8 cellular contexts compared by ENCODE assay signal in the genomic region with DNA sequence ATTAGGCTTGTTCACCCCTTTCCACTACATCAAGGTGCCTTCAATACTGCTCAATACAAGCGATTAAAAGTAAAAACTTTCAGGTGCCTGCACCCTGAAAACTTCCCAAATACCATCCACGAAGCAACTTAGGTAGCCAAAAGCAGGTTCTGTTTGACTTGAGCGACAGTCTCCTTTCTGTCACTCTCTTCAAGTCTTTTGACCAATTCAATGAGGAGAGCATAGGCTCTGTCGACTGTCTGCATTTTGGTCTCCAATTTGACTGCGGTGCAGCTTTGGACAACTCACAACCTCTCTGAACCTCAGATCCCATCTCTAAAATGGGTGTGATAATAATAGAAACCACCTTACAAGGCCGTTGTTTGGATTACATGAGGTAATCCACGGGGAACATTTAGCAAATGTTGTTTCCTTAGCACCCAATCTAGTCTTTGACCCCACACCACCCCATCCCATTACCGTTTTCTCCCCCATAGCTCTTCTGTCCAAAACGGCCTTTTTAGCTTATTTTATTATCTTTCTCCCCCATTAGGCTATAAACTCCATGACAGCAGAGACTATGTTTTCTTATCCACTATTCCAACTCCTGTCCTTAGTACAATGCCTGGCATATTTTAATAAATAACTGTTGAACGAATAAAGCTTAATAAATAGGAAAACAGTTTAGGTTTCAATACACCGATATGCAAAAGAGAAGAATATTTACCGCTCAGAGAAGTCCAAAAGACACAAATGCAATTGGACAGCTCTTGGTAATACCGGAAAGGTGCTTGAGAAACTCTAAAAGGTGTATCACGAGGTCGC. TPM values are rescaled to one million over a fixed set of nuclear protein-coding genes. Genes with fewer than 3 reads are reported as not detected.
DNase-seq lines count a peak whose midpoint lies in the region; ATAC-seq and TF ChIP-seq lines count a peak whose summit lies in the region.

No MANE protein-coding gene starts in this region.

- H3K36me3 ChIP-seq in PC-3 (ENCODE audit: low read depth, low read length) = peaks cover 7% of the 10 kb centered on the region; the same call in 1 of the 2 replicates
- peaks cover 9 to 18% of the 10 kb centered on the region in 2 experiments for H3K36me3 ChIP-seq in trophoblast cell (ENCODE audit: control insufficient read depth in 1 of 2, insufficient read depth in 2 of 2, low read length in 2 of 2)

- no peak overlapping the region for H2BK120ac ChIP-seq in trophoblast cell (ENCODE audit: insufficient read depth, low read length, poor library complexity)

- no peak for DNase-seq in Calu3
- DNase-seq in PC-3 = no peak
- peak; percentile 24 to 44 for DNase-seq in erythroblast (lab: John Stamatoyannopoulos, UW)
- no peak for DNase-seq in trophoblast cell
- no peak for DNase-seq in stimulated activated CD4-positive, alpha-beta T cell treated with anti-CD3 and anti-CD28 coated beads, Interleukin-1b, Interleukin-23, amount 100 ng/mL, for 48 hours
- no peak for DNase-seq in mucosa of gallbladder (ENCODE audit: low spot score)

- TF ChIP-seq CTCF in Calu3 (IDR thresholded peaks at IDR 0.05; ENCODE audit: unreplicated experiment) (no peak), PC-3 (conservative IDR thresholded peaks at IDR 0.05; ENCODE audit: low read depth, low read length) (no peak)

- peaks cover 6% of the 10 kb centered on the region for H3K79me1 ChIP-seq in trophoblast cell (ENCODE audit: low read length)

- H3K79me2 ChIP-seq in PC-3 (ENCODE audit: low read length) (peaks cover 31% of the 10 kb centered on the region), trophoblast cell (ENCODE audit: control insufficient read depth, insufficient read depth, low read length, poor library complexity) (peaks cover 5% of the 10 kb centered on the region)

- H3K27me3 Mint-ChIP-seq in Calu3 (ENCODE audit: unreplicated experiment) = no peaks in the 10 kb centered on the region

- no peak overlapping the region for H4K91ac ChIP-seq in trophoblast cell (ENCODE audit: low read depth, low read length)

- H4K20me1 ChIP-seq in PC-3 (ENCODE audit: low read length) = no peaks in the 10 kb centered on the region

- no peak overlapping the region for H2BK5ac ChIP-seq in trophoblast cell (ENCODE audit: low read depth, low read length, poor library complexity)

- peak overlapping the region; percentile 82 for H3K4ac ChIP-seq in trophoblast cell (ENCODE audit: low read depth, low read length)

- peak; percentile 13 for TF ChIP-seq POLR2A in erythroblast (IDR thresholded peaks at IDR 0.05; ENCODE audit: low read length)

- H3K9me2 ChIP-seq in PC-3 (replicated peaks; ENCODE audit: low read length) = no peaks in the 10 kb centered on the region

- H3K4me2 ChIP-seq in PC-3 (ENCODE audit: low read length) (peak overlapping the region; percentile 93), trophoblast cell (ENCODE audit: low read length) (peak overlapping the region; percentile 83)

- no peak overlapping the region for H2BK12ac ChIP-seq in trophoblast cell (ENCODE audit: low read length)

- BruUV-seq in Calu3 (replicated peaks; lab: Mats Ljungman, UMichigan) (TSS peak; percentile 49), PC-3 (replicated peaks; lab: Mats Ljungman, UMichigan) (TSS peak; percentile 37)

- H3K27ac Mint-ChIP-seq in Calu3 (ENCODE audit: unreplicated experiment) = peak overlapping the region; percentile 95

- no peak overlapping the region for H3K18ac ChIP-seq in trophoblast cell (ENCODE audit: low read length)

- no CpG with 5 or more reads among the region's 15 CpGs for WGBS in trophoblast cell (ENCODE audit: extremely low coverage, insufficient coverage, insufficient read length)

- H2AFZ ChIP-seq in PC-3 (ENCODE audit: low read length) (peak overlapping the region; percentile 81), trophoblast cell (ENCODE audit: insufficient read depth, low read length, poor library complexity) (peak overlapping the region; percentile 83)

- H3K4me1 ChIP-seq in PC-3 (ENCODE audit: insufficient read depth, low read length) (peaks cover 31% of the 10 kb centered on the region), trophoblast cell (ENCODE audit: control insufficient read depth in 1 of 2, insufficient read depth in 2 of 2, low read length in 2 of 2) (peaks cover 4% of the 10 kb centered on the region in 2 experiments)

- no peak overlapping the region for H3K27ac ChIP-seq in PC-3 (ENCODE audit: low read length)
- peak overlapping the region; percentile 92 for H3K27ac ChIP-seq in trophoblast cell (ENCODE audit: low read depth, low read length)

- POLR2A ChIA-PET in PC-3 (lab: Charles Lee; ENCODE audit: unreplicated experiment) = interaction anchor here (0.7 to 1.0 kb wide), 3 partner anchors 27 to 170 kb away, joined by 3 to 5 read pairs (median 3); no protein-coding TSS in a partner anchor

- H3K14ac ChIP-seq in trophoblast cell (ENCODE audit: low read length) = no peak overlapping the region

- no peak overlapping the region for H4K8ac ChIP-seq in trophoblast cell (ENCODE audit: low read depth, low read length)

- peaks cover 5% of the 10 kb centered on the region for H3F3A ChIP-seq in PC-3 (ENCODE audit: low read length, unreplicated experiment)

- intact Hi-C loops in Calu3 (cut with micrococcal nuclease; ENCODE audit: unreplicated experiment) (loop anchor here (1.0 to 10.0 kb wide), 4 partner anchors 51 to 197 kb away; no protein-coding TSS in a partner anchor), PC-3 (cut with micrococcal nuclease) (no loop called here)

- no peak overlapping the region for H3K23ac ChIP-seq in trophoblast cell (ENCODE audit: low read length)

- H3K4me3 Mint-ChIP-seq in Calu3 (ENCODE audit: low read depth, unreplicated experiment) = peak overlapping the region; percentile 89

- CTCF ChIA-PET in Calu3 (lab: Charles Lee) = interaction anchor here (0.7 to 1.4 kb wide), 5 partner anchors 10 to 215 kb away, joined by 3 to 9 read pairs (median 4); no protein-coding TSS in a partner anchor
- CTCF ChIA-PET in PC-3 (lab: Charles Lee) = no interaction called here

- peaks cover 22% of the 10 kb centered on the region for H3K4me1 Mint-ChIP-seq in Calu3 (ENCODE audit: low read depth, unreplicated experiment)

- H3K9ac ChIP-seq in PC-3 (ENCODE audit: low read length) = peak overlapping the region; percentile 98
- peak overlapping the region; percentile 93 for H3K9ac ChIP-seq in trophoblast cell (ENCODE audit: low read length)

- peak overlapping the region; percentile 79 for H2AK5ac ChIP-seq in trophoblast cell (ENCODE audit: low read length)

- H3K4me3 ChIP-seq in PC-3 (ENCODE audit: low read length) = peak overlapping the region; percentile 86
- H3K4me3 ChIP-seq in trophoblast cell (ENCODE audit: low read depth, low read length) = peak overlapping the region; percentile 98

- no peaks in the 10 kb centered on the region for H3K27me3 ChIP-seq in PC-3 (ENCODE audit: low read length)
- no peaks in the 10 kb centered on the region for H3K27me3 ChIP-seq in trophoblast cell (ENCODE audit: insufficient read depth, low read length)

- H3K9me3 ChIP-seq in PC-3 (ENCODE audit: low read length) (no peaks in the 10 kb centered on the region), trophoblast cell (ENCODE audit: insufficient read depth, low read depth, low read length) (no peaks in the 10 kb centered on the region)

- H3K36me3 Mint-ChIP-seq in Calu3 (ENCODE audit: insufficient read depth, unreplicated experiment) = peaks cover 48% of the 10 kb centered on the region

- H3K9me3 Mint-ChIP-seq in Calu3 (ENCODE audit: low read depth, unreplicated experiment) = no peaks in the 10 kb centered on the region

- ATAC-seq in PC-3 = no peak
- ATAC-seq in GM21390 (IDR thresholded peaks at IDR 0.05; ENCODE audit: unreplicated experiment) = no peak
- no peak for ATAC-seq in HG02884 (IDR thresholded peaks at IDR 0.05; ENCODE audit: unreplicated experiment)

- H4K12ac ChIP-seq in trophoblast cell (ENCODE audit: low read depth, low read length) = peak overlapping the region; percentile 40

RNA-seq across cellular contexts. Expression of gene MARF1, which starts 1.0 kb away (rescaled TPM):
- total RNA-seq in Calu3 (2022) (57.6 and 61.3 TPM in 2 replicates), PC-3 (2014; rRNA removed) (6.7 and 9.6 TPM in 2 replicates), mucosa of gallbladder (92.6 TPM)
- polyA plus RNA-seq in trophoblast cell (2013) = 18.2 and 20.2 TPM in 2 replicates

RNA-seq across cellular contexts. Expression of gene NDE1, which starts 8.1 kb away (rescaled TPM):
- total RNA-seq in Calu3 (2022) (66.0 and 71.1 TPM in 2 replicates), PC-3 (2014; rRNA removed) (22.6 and 24.9 TPM in 2 replicates), mucosa of gallbladder (30.0 TPM)
- 24.0 and 27.2 TPM in 2 replicates for polyA plus RNA-seq in trophoblast cell (2013)

Comparison
In these comparisons a context has a peak if more than half of its experiments do, and no peak if none do; other contexts are left out.
1. DNase-seq: peak in erythroblast (2 of 2); none in Calu3 (single experiment), PC-3 (single experiment), trophoblast cell (0 of 2), stimulated activated CD4-positive, alpha-beta T cell treated with anti-CD3 and anti-CD28 coated beads, Interleukin-1b, Interleukin-23, amount 100 ng/mL, for 48 hours (single experiment) and mucosa of gallbladder (single experiment).